Comparison of ENCODE assay signal across 10 cellular contexts in genomic region chr16:85302848-85303353, GRCh38.
A peak's percentile ranks its signal among the peaks of the same experiment; 100 is the strongest.
DNase-seq lines count a peak whose midpoint lies in the region; ATAC-seq and TF ChIP-seq lines count a peak whose summit lies in the region.
"Had no signal": no experiment of that assay in that cellular context is flagged by ENCODE, and none has a peak within 500 bp of the region (broad histone marks: within the 10 kb centered on the region; RNA-seq: fewer than 3 reads in every experiment).

No MANE protein-coding gene starts in this region.

- no peaks in the 10 kb centered on the region for H3K9me3 Mint-ChIP-seq in activated naive CD4-positive, alpha-beta T cell treated with anti-CD3 and anti-CD28 coated beads, Interleukin-2, amount 10 ng/mL, durations not matched to agents 7 days and 5 days
- H3K9me3 Mint-ChIP-seq in endodermal cell: peaks cover 5% of the 10 kb centered on the region
- H3K9me3 Mint-ChIP-seq: activated B cell treated with CpG ODN at 0.5 μM for 24 hours had no signal

- H3K27me3 Mint-ChIP-seq in activated naive CD4-positive, alpha-beta T cell treated with anti-CD3 and anti-CD28 coated beads, Interleukin-2, amount 10 ng/mL, durations not matched to agents 7 days and 5 days: peaks cover 16% of the 10 kb centered on the region
- no peaks in the 10 kb centered on the region for H3K27me3 Mint-ChIP-seq in endodermal cell (ENCODE audit: insufficient read depth)

- H3K36me3 ChIP-seq in Panc1 (ENCODE audit: control insufficient read depth, insufficient read depth, low read length): no peaks in the 10 kb centered on the region
- H3K36me3 ChIP-seq in endodermal cell (ENCODE audit: control insufficient read depth, insufficient read depth, low read length): no peaks in the 10 kb centered on the region
- no peaks in the 10 kb centered on the region for H3K36me3 ChIP-seq in testis (ENCODE audit: low read depth, missing control alignments)

- H3K9me3 ChIP-seq in Panc1 (ENCODE audit: control insufficient read depth, insufficient read depth, low read depth, low read length) (no peaks in the 10 kb centered on the region), endodermal cell (ENCODE audit: control insufficient read depth, low read length) (no peaks in the 10 kb centered on the region), testis (no peaks in the 10 kb centered on the region)

- H3K27ac ChIP-seq in Panc1 (ENCODE audit: low read length) (peak overlapping the region; percentile 68; the same call in 1 of the 2 replicates), endodermal cell (ENCODE audit: low read depth, low read length) (no peak overlapping the region), testis (no peak overlapping the region)

- intact Hi-C loops in Panc1 (cut with micrococcal nuclease; ENCODE audit: unreplicated experiment) (no loop called here), testis (cut with DNase I; ENCODE audit: low total_unique reads) (no loop called here)

- peak; percentile 31 for ATAC-seq in Panc1
- ATAC-seq in HG03378 (IDR thresholded peaks at IDR 0.05; ENCODE audit: unreplicated experiment): no peak
- no peak for ATAC-seq in GM21367 (IDR thresholded peaks at IDR 0.05; ENCODE audit: unreplicated experiment)

- peaks cover 53% of the 10 kb centered on the region for H3K4me1 ChIP-seq in Panc1 (ENCODE audit: control insufficient read depth, insufficient read depth, low read length)
- peaks cover 21% of the 10 kb centered on the region for H3K4me1 ChIP-seq in endodermal cell (ENCODE audit: control insufficient read depth, insufficient read depth, low read length)
- peaks cover 29% of the 10 kb centered on the region for H3K4me1 ChIP-seq in testis

- TF ChIP-seq POLR2A in testis (IDR thresholded peaks at IDR 0.05): no peak

- peak overlapping the region; percentile 74 for H3K4me3 Mint-ChIP-seq in activated naive CD4-positive, alpha-beta T cell treated with anti-CD3 and anti-CD28 coated beads, Interleukin-2, amount 10 ng/mL, durations not matched to agents 7 days and 5 days
- peak overlapping the region; percentile 19 for H3K4me3 Mint-ChIP-seq in endodermal cell
- H3K4me3 Mint-ChIP-seq: activated B cell treated with CpG ODN at 0.5 μM for 24 hours had no signal

- peak overlapping the region; percentile 15 for H3K9ac ChIP-seq in endodermal cell (ENCODE audit: extremely low read depth, low read length, poor library complexity, severe bottlenecking)

- peak overlapping the region; percentile 11 to 38; a peak in 2 of 4 replicates for H3K4me3 ChIP-seq in Panc1 (ENCODE audit: low read depth in 2 of 2, low read length in 2 of 2)
- H3K4me3 ChIP-seq in endodermal cell (ENCODE audit: low read length): peak overlapping the region; percentile 72
- H3K4me3 ChIP-seq in testis: peak overlapping the region; percentile 48 to 50

- H3K27me3 ChIP-seq in Panc1 (ENCODE audit: control insufficient read depth, insufficient read depth, low read length): no peaks in the 10 kb centered on the region
- no peaks in the 10 kb centered on the region for H3K27me3 ChIP-seq in endodermal cell (ENCODE audit: control insufficient read depth, insufficient read depth, low read length, poor library complexity, severe bottlenecking)
- no peaks in the 10 kb centered on the region for H3K27me3 ChIP-seq in testis

- DNase-seq in activated naive CD4-positive, alpha-beta T cell treated with anti-CD3 and anti-CD28 coated beads, Interleukin-2, amount 10 ng/mL, durations not matched to agents 7 days and 5 days: no peak
- no peak for DNase-seq in activated naive CD4-positive, alpha-beta T cell treated with anti-CD3 and anti-CD28 coated beads, Interleukin-2, amount 50 U/mL, for 16 hours
- DNase-seq in Panc1 (ENCODE audit: low read depth, low spot score): no peak
- no peak for DNase-seq in endodermal cell
- DNase-seq in testis: no peak
- DNase-seq in GF-D8 (lab: John Stamatoyannopoulos, UW): no peak
- DNase-seq: DMS153 had no signal

- POLR2A ChIA-PET in Panc1 (lab: Charles Lee): no interaction called here

- TF ChIP-seq CTCF in Panc1 (IDR thresholded peaks at IDR 0.05) (no peak), endodermal cell (conservative IDR thresholded peaks at IDR 0.05) (no peak), testis (IDR thresholded peaks at IDR 0.05) (no peak)

- peaks cover 2% of the 10 kb centered on the region for H3K36me3 Mint-ChIP-seq in activated naive CD4-positive, alpha-beta T cell treated with anti-CD3 and anti-CD28 coated beads, Interleukin-2, amount 10 ng/mL, durations not matched to agents 7 days and 5 days
- no peaks in the 10 kb centered on the region for H3K36me3 Mint-ChIP-seq in endodermal cell (ENCODE audit: low read depth)

- H3K27ac Mint-ChIP-seq in activated naive CD4-positive, alpha-beta T cell treated with anti-CD3 and anti-CD28 coated beads, Interleukin-2, amount 10 ng/mL, durations not matched to agents 7 days and 5 days: no peak overlapping the region
- H3K27ac Mint-ChIP-seq in endodermal cell: no peak overlapping the region
- H3K27ac Mint-ChIP-seq: activated B cell treated with CpG ODN at 0.5 μM for 24 hours had no signal

- 19 to 40% methylated on average over 8 to 26 of the region's 26 CpGs for WGBS in endodermal cell (ENCODE audit: insufficient coverage in 1 of 2, insufficient read length in 1 of 2), 2 experiments
- WGBS in testis, 2 donors: 32 to 70% methylated on average over 11 to 26 of the region's 26 CpGs

- in situ Hi-C loops in Panc1 (cut with HindIII; ENCODE audit: low pct_unique_long_range_greater_than_20kb, low sequenced_read_pairs): no loop called here

- CTCF ChIA-PET in activated naive CD4-positive, alpha-beta T cell treated with anti-CD3 and anti-CD28 coated beads, Interleukin-2, amount 10 ng/mL, durations not matched to agents 7 days and 5 days (lab: Charles Lee): interaction anchor here (0.7 to 1.8 kb wide), 6 partner anchors 10 to 63 kb away, joined by 3 to 11 read pairs (median 4); no protein-coding TSS in a partner anchor
- CTCF ChIA-PET in Panc1 (lab: Charles Lee): interaction anchor here (0.6 kb wide), 1 partner anchor 91 kb away, joined by 3 read pairs; no protein-coding TSS in a partner anchor

- H3K4me1 Mint-ChIP-seq in activated naive CD4-positive, alpha-beta T cell treated with anti-CD3 and anti-CD28 coated beads, Interleukin-2, amount 10 ng/mL, durations not matched to agents 7 days and 5 days: peaks cover 46% of the 10 kb centered on the region
- peaks cover 35% of the 10 kb centered on the region for H3K4me1 Mint-ChIP-seq in endodermal cell

- BruUV-seq in Panc1 (replicated peaks; lab: Mats Ljungman, UMichigan): no TSS peak
